15 cellular contexts compared by ENCODE assay signal in the genomic region with DNA sequence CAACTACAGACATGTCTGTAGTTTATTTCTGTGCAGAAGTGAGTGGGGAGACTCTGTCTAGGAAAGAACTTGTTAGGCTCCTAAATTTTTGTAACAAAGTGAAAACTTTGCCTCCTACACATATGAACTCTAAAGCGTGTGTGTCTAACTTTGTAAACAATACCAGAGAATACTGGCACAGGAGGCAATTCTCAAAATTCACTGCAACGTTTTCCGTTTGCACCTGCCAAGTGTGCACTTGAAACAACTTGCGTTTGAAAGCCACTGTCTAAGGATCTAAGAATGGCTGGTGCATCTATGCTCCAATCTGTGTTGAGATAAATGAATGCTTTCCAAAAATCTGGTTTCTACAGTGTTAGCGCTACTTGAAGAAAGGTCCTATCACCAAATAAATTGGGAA.
A peak's percentile ranks its signal among the peaks of the same experiment; 100 is the strongest.
DNase-seq lines count a peak whose midpoint lies in the region; TF ChIP-seq lines count a peak whose summit lies in the region.
"Had no signal": no experiment of that assay in that cellular context is flagged by ENCODE, and none has a peak within 500 bp of the region (broad histone marks: within the 10 kb centered on the region; RNA-seq: fewer than 3 reads in every experiment).

No MANE protein-coding gene starts in this region.

- peaks cover 45% of the 10 kb centered on the region for H3K4me1 ChIP-seq in OCI-LY1 (ENCODE audit: insufficient read depth, low read length, severe bottlenecking)

- H3K4me2 ChIP-seq in OCI-LY1 (ENCODE audit: low read length): no peak overlapping the region
- H3K4me2 ChIP-seq: GM23338 had no signal

- H4K20me1 ChIP-seq in OCI-LY1 (ENCODE audit: insufficient read depth, low read length): no peaks in the 10 kb centered on the region
- H4K20me1 ChIP-seq: BLaER1 had no signal

- no peak overlapping the region for H3K4me3 ChIP-seq in OCI-LY1 (ENCODE audit: low read depth, low read length, poor library complexity, severe bottlenecking)
- H3K4me3 ChIP-seq: BLaER1, GM12878, GM23338 had no signal

- no peaks in the 10 kb centered on the region for H3K79me2 ChIP-seq in OCI-LY1 (ENCODE audit: insufficient read depth, low read length)

- no peak for TF ChIP-seq CTCF in OCI-LY1 (IDR thresholded peaks at IDR 0.05; ENCODE audit: low read length)

- H3F3A ChIP-seq in OCI-LY1 (ENCODE audit: insufficient read depth, low read length): no peaks in the 10 kb centered on the region

- H3K27me3 ChIP-seq in OCI-LY1 (ENCODE audit: insufficient read depth, low read length): no peaks in the 10 kb centered on the region
- H3K27me3 ChIP-seq: BLaER1 had no signal

- no peaks in the 10 kb centered on the region for H3K36me3 ChIP-seq in OCI-LY1 (ENCODE audit: insufficient read depth, low read length)
- H3K36me3 ChIP-seq: BLaER1 had no signal

- no peaks in the 10 kb centered on the region for H3K9me2 ChIP-seq in OCI-LY1 (ENCODE audit: low read depth, low read length)

- no peaks in the 10 kb centered on the region for H3K9me3 ChIP-seq in OCI-LY1 (ENCODE audit: low read length)
- H3K9me3 ChIP-seq: BLaER1 had no signal

- DNase-seq in NCI-H2107 treated with DMSO at 0.1 percent for 48 hours (lab: John Stamatoyannopoulos, UW; ENCODE audit: unreplicated experiment) (peak; percentile 6), NCI-H2107 (lab: John Stamatoyannopoulos, UW) (no peak), NCI-H2029 (lab: John Stamatoyannopoulos, UW) (peak; percentile 17), NCI-H2081 (lab: John Stamatoyannopoulos, UW) (no peak), NCI-H1436 (lab: John Stamatoyannopoulos, UW) (no peak), cortex of kidney (lab: John Stamatoyannopoulos, UW) (no peak)
- DNase-seq: 8988T; AML-193; CD4-positive, CD25-positive, alpha-beta regulatory T cell; DMS53; H7 had no signal

- H3K27ac ChIP-seq in OCI-LY1 (ENCODE audit: low read depth, low read length, poor library complexity, severe bottlenecking): peak overlapping the region; percentile 59
- H3K27ac ChIP-seq: BLaER1 had no signal

- no peak overlapping the region for H2AFZ ChIP-seq in OCI-LY1 (ENCODE audit: low read length)
- H2AFZ ChIP-seq: GM23338 had no signal

- no peak overlapping the region for H3K9ac ChIP-seq in OCI-LY1 (ENCODE audit: low read length)
- H3K9ac ChIP-seq: BLaER1 had no signal

Comparison
In these comparisons a context has a peak if more than half of its experiments do, and no peak if none do; other contexts are left out.
1. DNase-seq: peak in NCI-H2107 treated with DMSO at 0.1 percent for 48 hours (single experiment) and NCI-H2029 (single experiment); none in NCI-H2107 (single experiment), NCI-H2081 (0 of 2), NCI-H1436 (single experiment) and cortex of kidney (single experiment).